In the genomic region with DNA sequence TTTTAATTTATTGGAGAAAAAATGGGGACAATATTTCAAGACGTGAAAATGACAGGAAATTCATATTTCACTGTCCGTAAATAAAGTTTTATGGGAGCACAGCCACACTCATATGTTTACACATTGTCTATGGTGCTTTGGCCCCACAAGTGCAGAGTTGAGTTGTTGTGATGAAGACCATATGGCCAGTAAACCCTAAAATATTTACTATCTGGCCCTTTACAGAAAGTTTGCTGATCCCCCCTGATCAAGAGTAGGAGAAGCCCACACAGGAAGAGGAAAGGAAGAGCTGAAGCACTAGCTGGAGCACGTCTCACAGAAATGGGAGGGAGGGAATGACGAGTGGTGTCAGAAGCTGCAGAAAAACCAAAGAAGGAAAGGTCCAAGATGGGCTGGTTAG, we compare ENCODE assay signal across 19 cellular contexts.
DNase-seq lines count a peak whose midpoint lies in the region; ATAC-seq and TF ChIP-seq lines count a peak whose summit lies in the region.
"Had no signal": no experiment of that assay in that cellular context is flagged by ENCODE, and none has a peak within 500 bp of the region (broad histone marks: within the 10 kb centered on the region; RNA-seq: fewer than 3 reads in every experiment).

No MANE protein-coding gene starts in this region.

- H3K4me1 Mint-ChIP-seq in T-helper 1 cell treated with Interleukin-12 subunit alpha and Interleukin-12 subunit beta and Interleukin-4 antibody, amounts not matched to agents 30 μg/mL and 1 μg/mL, for 36 hours (ENCODE audit: low read depth), result peaks cover 28% of the 10 kb centered on the region
- peaks cover 35 to 51% of the 10 kb centered on the region in 2 donors for H3K4me1 Mint-ChIP-seq in natural killer cell
- H3K4me1 Mint-ChIP-seq in natural killer cell treated with Interleukin-12 subunit alpha and Interleukin-12 subunit beta and Interleukin-15 and Interleukin-18, amount 100 ng/mL, for 72 hours (ENCODE audit: low read depth in 2 of 2), result peaks cover 30 to 35% of the 10 kb centered on the region in 2 donors
- peaks cover 41 to 84% (median 75%) of the 10 kb centered on the region in 7 donors for H3K4me1 Mint-ChIP-seq in naive thymus-derived CD4-positive, alpha-beta T cell

- H3K27me3 Mint-ChIP-seq in T-helper 1 cell treated with Interleukin-12 subunit alpha and Interleukin-12 subunit beta and Interleukin-4 antibody, amounts not matched to agents 30 μg/mL and 1 μg/mL, for 36 hours (ENCODE audit: low read depth), result no peaks in the 10 kb centered on the region
- no peaks in the 10 kb centered on the region for H3K27me3 Mint-ChIP-seq in natural killer cell (ENCODE audit: low read depth in 2 of 2)
- H3K27me3 Mint-ChIP-seq in natural killer cell treated with Interleukin-12 subunit alpha and Interleukin-12 subunit beta and Interleukin-15 and Interleukin-18, amount 100 ng/mL, for 72 hours, result no peaks in the 10 kb centered on the region
- no peaks in the 10 kb centered on the region for H3K27me3 Mint-ChIP-seq in naive thymus-derived CD4-positive, alpha-beta T cell
- H3K27me3 Mint-ChIP-seq: stimulated activated naive CD8-positive, alpha-beta T cell treated with anti-CD3 and anti-CD28 coated beads, Interleukin-15, amount 100 ng/mL, for 72 hours; type B pancreatic cell had no signal

- peaks cover 10 to 19% of the 10 kb centered on the region in 2 donors for H3K4me1 ChIP-seq in naive thymus-derived CD4-positive, alpha-beta T cell (ENCODE audit: control insufficient read depth in 2 of 2, insufficient read depth in 2 of 2, low read length in 2 of 2)
- H3K4me1 ChIP-seq in vagina, result peaks cover 39% of the 10 kb centered on the region
- peaks cover 26% of the 10 kb centered on the region for H3K4me1 ChIP-seq in mucosa of descending colon (ENCODE audit: low read depth)

- no peak overlapping the region for H3K4me3 Mint-ChIP-seq in T-helper 1 cell treated with Interleukin-12 subunit alpha and Interleukin-12 subunit beta and Interleukin-4 antibody, amounts not matched to agents 30 μg/mL and 1 μg/mL, for 36 hours
- H3K4me3 Mint-ChIP-seq in natural killer cell, result no peak overlapping the region
- no peak overlapping the region for H3K4me3 Mint-ChIP-seq in natural killer cell treated with Interleukin-12 subunit alpha and Interleukin-12 subunit beta and Interleukin-15 and Interleukin-18, amount 100 ng/mL, for 72 hours
- peak overlapping the region in 6 of 10 donors; percentile 1 to 62 (median 34) for H3K4me3 Mint-ChIP-seq in naive thymus-derived CD4-positive, alpha-beta T cell
- H3K4me3 Mint-ChIP-seq: type B pancreatic cell had no signal

- POLR2A ChIA-PET in naive thymus-derived CD4-positive, alpha-beta T cell (lab: Charles Lee), result no interaction called here

- H3K27ac Mint-ChIP-seq in T-helper 1 cell treated with Interleukin-12 subunit alpha and Interleukin-12 subunit beta and Interleukin-4 antibody, amounts not matched to agents 30 μg/mL and 1 μg/mL, for 36 hours, result peak overlapping the region; percentile 12
- H3K27ac Mint-ChIP-seq in natural killer cell, result peak overlapping the region; percentile 34 to 75
- peak overlapping the region in 1 of 2 donors; percentile 38 for H3K27ac Mint-ChIP-seq in natural killer cell treated with Interleukin-12 subunit alpha and Interleukin-12 subunit beta and Interleukin-15 and Interleukin-18, amount 100 ng/mL, for 72 hours
- H3K27ac Mint-ChIP-seq in naive thymus-derived CD4-positive, alpha-beta T cell, result peak overlapping the region; percentile 35 to 89 (median 77)

- H3K9me3 ChIP-seq in naive thymus-derived CD4-positive, alpha-beta T cell (ENCODE audit: control insufficient read depth in 2 of 3, low read length in 3 of 3), result no peaks in the 10 kb centered on the region
- H3K9me3 ChIP-seq in vagina (no peaks in the 10 kb centered on the region), mucosa of descending colon (no peaks in the 10 kb centered on the region)

- no peaks in the 10 kb centered on the region for H3K27me3 ChIP-seq in naive thymus-derived CD4-positive, alpha-beta T cell (ENCODE audit: control insufficient read depth in 2 of 2, insufficient read depth in 2 of 2, low read length in 2 of 2)
- H3K27me3 ChIP-seq in vagina, result no peaks in the 10 kb centered on the region

- no peak for TF ChIP-seq POLR2A in vagina (IDR thresholded peaks at IDR 0.05)

- H3K27ac ChIP-seq in naive thymus-derived CD4-positive, alpha-beta T cell (ENCODE audit: low read depth, low read length), result peak overlapping the region; percentile 11
- peak overlapping the region; percentile 38 for H3K27ac ChIP-seq in vagina
- H3K27ac ChIP-seq: 22Rv1 had no signal

- CTCF ChIA-PET in naive thymus-derived CD4-positive, alpha-beta T cell (lab: Charles Lee), result no interaction called here

- no peak for DNase-seq in T-helper 1 cell
- DNase-seq in natural killer cell, result no peak
- no peak for DNase-seq in natural killer cell treated with Interleukin-12 subunit alpha and Interleukin-12 subunit beta and Interleukin-15 and Interleukin-18, amount 100 ng/mL, for 72 hours (ENCODE audit: low spot score)
- DNase-seq in naive thymus-derived CD4-positive, alpha-beta T cell, result no peak
- DNase-seq in vagina (ENCODE audit: extremely low spot score in 2 of 2), result no peak
- no peak for DNase-seq in GF-D8 (lab: John Stamatoyannopoulos, UW)
- no peak for DNase-seq in mucosa of descending colon
- DNase-seq: Calu3; central memory CD4-positive, alpha-beta T cell; GOT3; left colon; midbrain; NCI-H1105 treated with DMSO at 0.1 percent for 48 hours; NCI-H524 treated with DMSO at 0.1 percent for 48 hours; retina; stimulated activated naive CD8-positive, alpha-beta T cell treated with anti-CD3 and anti-CD28 coated beads, Interleukin-15, amount 100 ng/mL, for 72 hours had no signal

- TF ChIP-seq CTCF in natural killer cell (IDR thresholded peaks at IDR 0.05), result no peak
- TF ChIP-seq CTCF in vagina (IDR thresholded peaks at IDR 0.05), result no peak
- no peak for TF ChIP-seq CTCF in mucosa of descending colon (IDR thresholded peaks at IDR 0.05)

- no peak overlapping the region for H3K4me3 ChIP-seq in naive thymus-derived CD4-positive, alpha-beta T cell (ENCODE audit: low read length)
- no peak overlapping the region for H3K4me3 ChIP-seq in vagina
- H3K4me3 ChIP-seq in mucosa of descending colon, result no peak overlapping the region

- H3K36me3 Mint-ChIP-seq in T-helper 1 cell treated with Interleukin-12 subunit alpha and Interleukin-12 subunit beta and Interleukin-4 antibody, amounts not matched to agents 30 μg/mL and 1 μg/mL, for 36 hours (ENCODE audit: low read depth), result peaks cover 20% of the 10 kb centered on the region
- H3K36me3 Mint-ChIP-seq in natural killer cell, result no peaks in the 10 kb centered on the region
- no peaks in the 10 kb centered on the region for H3K36me3 Mint-ChIP-seq in natural killer cell treated with Interleukin-12 subunit alpha and Interleukin-12 subunit beta and Interleukin-15 and Interleukin-18, amount 100 ng/mL, for 72 hours
- peaks cover 12 to 59% (median 36%) of the 10 kb centered on the region in 5 donors for H3K36me3 Mint-ChIP-seq in naive thymus-derived CD4-positive, alpha-beta T cell

- intact Hi-C loops in natural killer cell (cut with micrococcal nuclease), result no loop called here
- intact Hi-C loops in naive thymus-derived CD4-positive, alpha-beta T cell (cut with micrococcal nuclease), result no loop called here
- intact Hi-C loops in vagina (cut with DNase I), result no loop called here
- intact Hi-C loops in mucosa of descending colon (cut with DNase I, micrococcal nuclease), result no loop called here

- H3K36me3 ChIP-seq in naive thymus-derived CD4-positive, alpha-beta T cell (ENCODE audit: control insufficient read depth in 2 of 3, insufficient read depth in 3 of 3, low read length in 3 of 3), result peaks cover 0 to 6% (median 2%) of the 10 kb centered on the region in 3 experiments
- H3K36me3 ChIP-seq in vagina (no peaks in the 10 kb centered on the region), mucosa of descending colon (ENCODE audit: low read depth) (no peaks in the 10 kb centered on the region)

- ATAC-seq in natural killer cell (no peak), mucosa of descending colon (no peak)
- no peak for ATAC-seq in natural killer cell treated with Interleukin-12 subunit alpha and Interleukin-12 subunit beta and Interleukin-15 and Interleukin-18, amount 100 ng/mL, for 72 hours
- no peak for ATAC-seq in naive thymus-derived CD4-positive, alpha-beta T cell
- ATAC-seq: left colon; stimulated activated naive CD8-positive, alpha-beta T cell treated with anti-CD3 and anti-CD28 coated beads, Interleukin-15, amount 100 ng/mL, for 72 hours had no signal

- no peaks in the 10 kb centered on the region for H3K9me3 Mint-ChIP-seq in T-helper 1 cell treated with Interleukin-12 subunit alpha and Interleukin-12 subunit beta and Interleukin-4 antibody, amounts not matched to agents 30 μg/mL and 1 μg/mL, for 36 hours
- no peaks in the 10 kb centered on the region for H3K9me3 Mint-ChIP-seq in natural killer cell
- H3K9me3 Mint-ChIP-seq in natural killer cell treated with Interleukin-12 subunit alpha and Interleukin-12 subunit beta and Interleukin-15 and Interleukin-18, amount 100 ng/mL, for 72 hours, result no peaks in the 10 kb centered on the region
- no peaks in the 10 kb centered on the region for H3K9me3 Mint-ChIP-seq in naive thymus-derived CD4-positive, alpha-beta T cell
- H3K9me3 Mint-ChIP-seq: stimulated activated naive CD8-positive, alpha-beta T cell treated with anti-CD3 and anti-CD28 coated beads, Interleukin-15, amount 100 ng/mL, for 72 hours; type B pancreatic cell had no signal

Comparison
In these comparisons a context has a peak if more than half of its experiments do, and no peak if none do; other contexts are left out.
1. H3K4me3 Mint-ChIP-seq: peak in naive thymus-derived CD4-positive, alpha-beta T cell (6 of 10); none in T-helper 1 cell treated with Interleukin-12 subunit alpha and Interleukin-12 subunit beta and Interleukin-4 antibody, amounts not matched to agents 30 μg/mL and 1 μg/mL, for 36 hours (single experiment), natural killer cell (single experiment) and natural killer cell treated with Interleukin-12 subunit alpha and Interleukin-12 subunit beta and Interleukin-15 and Interleukin-18, amount 100 ng/mL, for 72 hours (single experiment).